8 cellular contexts compared by ENCODE assay signal in genomic region chr3:111864821-111865656, GRCh38. TPM values are rescaled to one million over a fixed set of nuclear protein-coding genes. Genes with fewer than 3 reads are reported as not detected.
DNase-seq lines count a peak whose midpoint lies in the region; ATAC-seq and TF ChIP-seq lines count a peak whose summit lies in the region.

No MANE protein-coding gene starts in this region.

- H3K36me3 Mint-ChIP-seq in activated naive CD4-positive, alpha-beta T cell treated with anti-CD3 and anti-CD28 coated beads, Interleukin-2, amount 50 U/mL, for 72 hours, result no peaks in the 10 kb centered on the region

- no peaks in the 10 kb centered on the region for H3K9me3 Mint-ChIP-seq in activated naive CD4-positive, alpha-beta T cell treated with anti-CD3 and anti-CD28 coated beads, Interleukin-2, amount 50 U/mL, for 72 hours

- no peak for ATAC-seq in activated naive CD4-positive, alpha-beta T cell treated with anti-CD3 and anti-CD28 coated beads, Interleukin-2, amount 50 U/mL, for 72 hours

- no peak overlapping the region; the same call in 1 of the 2 replicates for H3K4me3 ChIP-seq in SJCRH30
- H3K4me3 ChIP-seq in cardiac muscle cell, result no peak overlapping the region
- no peak overlapping the region for H3K4me3 ChIP-seq in retinal pigment epithelial cell (ENCODE audit: low read length)

- H3K9me3 ChIP-seq in SJCRH30 (replicated peaks) (no peaks in the 10 kb centered on the region), cardiac muscle cell (ENCODE audit: low read depth) (no peaks in the 10 kb centered on the region)

- H3K27ac ChIP-seq in SJCRH30, result peak overlapping the region; percentile 100
- H3K27ac ChIP-seq in cardiac muscle cell, result peak overlapping the region; percentile 73

- H3K27me3 ChIP-seq in SJCRH30 (no peaks in the 10 kb centered on the region), cardiac muscle cell (peaks cover 3% of the 10 kb centered on the region)

- DNase-seq in EH (ENCODE audit: low read depth) (peak; percentile 95), SJCRH30 (peak; percentile 64 to 67), cardiac muscle cell (ENCODE audit: low read depth in 1 of 2, low spot score in 1 of 2) (peak; percentile 25 to 90), retinal pigment epithelial cell (ENCODE audit: low read depth) (peak; percentile 98), 8988T (no peak), SW480 (ENCODE audit: low spot score) (no peak), SKM-1 treated with dmso at 0.1 percent for 144 hours (lab: John Stamatoyannopoulos, UW; ENCODE audit: unreplicated experiment) (no peak)
- DNase-seq in activated naive CD4-positive, alpha-beta T cell treated with anti-CD3 and anti-CD28 coated beads, Interleukin-2, amount 50 U/mL, for 72 hours (ENCODE audit: low spot score in 2 of 2), result no peak

- H3K27ac Mint-ChIP-seq in activated naive CD4-positive, alpha-beta T cell treated with anti-CD3 and anti-CD28 coated beads, Interleukin-2, amount 50 U/mL, for 72 hours, result no peak overlapping the region

- H3K4me1 ChIP-seq in SJCRH30, result peaks cover 58% of the 10 kb centered on the region
- peaks cover 48% of the 10 kb centered on the region for H3K4me1 ChIP-seq in cardiac muscle cell (ENCODE audit: low read depth)

- H3K36me3 ChIP-seq in SJCRH30 (peaks cover 27% of the 10 kb centered on the region), cardiac muscle cell (no peaks in the 10 kb centered on the region)

- TF ChIP-seq CTCF in cardiac muscle cell (IDR thresholded peaks at IDR 0.05; ENCODE audit: low read depth, low read length) (peak; percentile 43), retinal pigment epithelial cell (conservative IDR thresholded peaks at IDR 0.05; ENCODE audit: low read depth, low read length) (peak; percentile 30)

RNA-seq across cellular contexts. Expression of gene PHLDB2, which starts 6.0 kb away (rescaled TPM):
- 93.4 and 102 TPM in 2 replicates for total RNA-seq in SJCRH30 (2014; rRNA removed; shearing (Covaris generic))
- total RNA-seq in cardiac muscle cell, result 11.2 and 27.2 TPM in 2 replicates
- polyA plus RNA-seq in cardiac muscle cell, result 11.3 and 24.4 TPM in 2 replicates
- total RNA-seq in activated naive CD4-positive, alpha-beta T cell treated with anti-CD3 and anti-CD28 coated beads, Interleukin-2, amount 50 U/mL, for 72 hours, result 1 to 10 TPM; 1.9 to 2.1 TPM

Comparison
In these comparisons a context has a peak if more than half of its experiments do, and no peak if none do; other contexts are left out.
1. DNase-seq: peak in EH (single experiment), SJCRH30 (2 of 2), cardiac muscle cell (2 of 2) and retinal pigment epithelial cell (single experiment); none in activated naive CD4-positive, alpha-beta T cell treated with anti-CD3 and anti-CD28 coated beads, Interleukin-2, amount 50 U/mL, for 72 hours (0 of 2), 8988T (single experiment), SW480 (single experiment) and SKM-1 treated with dmso at 0.1 percent for 144 hours (single experiment).